In the genomic region with DNA sequence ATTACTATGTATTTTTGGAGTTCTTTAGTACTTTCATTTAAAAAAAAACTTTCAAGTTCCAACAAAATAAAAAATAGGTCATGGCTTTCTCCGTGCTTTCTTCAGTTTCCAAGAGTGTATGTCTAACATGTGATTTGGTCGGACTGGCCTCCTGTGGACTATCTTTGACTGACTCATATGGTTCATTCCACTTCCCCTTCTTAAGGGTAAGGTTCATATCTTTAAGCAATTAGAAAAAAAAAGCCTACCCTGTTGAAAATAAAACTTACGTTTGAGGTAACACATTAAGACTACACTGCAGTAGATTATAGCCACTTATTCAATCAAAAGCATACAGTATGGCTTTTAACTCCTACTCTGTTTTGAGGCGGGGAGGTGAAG, we compare ENCODE assay signal across 8 cellular contexts.
DNase-seq lines count a peak whose midpoint lies in the region; ATAC-seq and TF ChIP-seq lines count a peak whose summit lies in the region.

No MANE protein-coding gene starts in this region.

- H3K4me1 ChIP-seq in foreskin keratinocyte: peaks cover 11% of the 10 kb centered on the region

- ATAC-seq in GM18511 (IDR thresholded peaks at IDR 0.05; ENCODE audit: unreplicated experiment): peak; percentile 100
- peak; percentile 98 for ATAC-seq in HG02571 (IDR thresholded peaks at IDR 0.05; ENCODE audit: unreplicated experiment)
- ATAC-seq in foreskin keratinocyte: peak; percentile 66

- H3K27me3 ChIP-seq in foreskin keratinocyte: no peaks in the 10 kb centered on the region

- CTCF ChIA-PET in RWPE1 (lab: Yijun Ruan, JAX): no interaction called here

- POLR2A ChIA-PET in RWPE1 (lab: Yijun Ruan, JAX; ENCODE audit: low non-redundant PET): no interaction called here

- peak; percentile 87 for DNase-seq in NB4 (ENCODE audit: low read depth)
- DNase-seq in foreskin keratinocyte: peak; percentile 23 to 42
- DNase-seq in RWPE1 (ENCODE audit: low spot score): no peak
- no peak for DNase-seq in stimulated activated CD4-positive, alpha-beta T cell treated with anti-CD3 and anti-CD28 coated beads, Interleukin-4, amount 100 ng/mL, for 24 hours
- no peak for DNase-seq in DMS 273 treated with DMSO at 0.1 percent for 48 hours (lab: John Stamatoyannopoulos, UW)
- no peak for DNase-seq in cerebellar nuclear complex (lab: John Stamatoyannopoulos, UW)

- H3K27ac ChIP-seq in foreskin keratinocyte (no peak overlapping the region), RWPE1 (no peak overlapping the region)

- TF ChIP-seq POLR2A in NB4 (IDR thresholded peaks at IDR 0.05; ENCODE audit: extremely low read depth, insufficient read length): no peak

- H3K4me3 ChIP-seq in NB4 (ENCODE audit: low read depth, low read length): no peak overlapping the region

- TF ChIP-seq CTCF in NB4 (IDR thresholded peaks at IDR 0.05; ENCODE audit: low read depth, low read length): no peak
- TF ChIP-seq CTCF in foreskin keratinocyte (conservative IDR thresholded peaks at IDR 0.05): no peak
- TF ChIP-seq CTCF in RWPE1 (conservative IDR thresholded peaks at IDR 0.05; ENCODE audit: low read depth): no peak

Comparison
In these comparisons a context has a peak if more than half of its experiments do, and no peak if none do; other contexts are left out.
1. DNase-seq: peak in NB4 (single experiment) and foreskin keratinocyte (2 of 2); none in RWPE1 (single experiment), stimulated activated CD4-positive, alpha-beta T cell treated with anti-CD3 and anti-CD28 coated beads, Interleukin-4, amount 100 ng/mL, for 24 hours (single experiment), DMS 273 treated with DMSO at 0.1 percent for 48 hours (single experiment) and cerebellar nuclear complex (0 of 2).
2. Peak in every context shown above with its lines, with median percentiles within 50 percentile points of each other: ATAC-seq.